ENCODE assay signal across 14 cellular contexts in the genomic region with DNA sequence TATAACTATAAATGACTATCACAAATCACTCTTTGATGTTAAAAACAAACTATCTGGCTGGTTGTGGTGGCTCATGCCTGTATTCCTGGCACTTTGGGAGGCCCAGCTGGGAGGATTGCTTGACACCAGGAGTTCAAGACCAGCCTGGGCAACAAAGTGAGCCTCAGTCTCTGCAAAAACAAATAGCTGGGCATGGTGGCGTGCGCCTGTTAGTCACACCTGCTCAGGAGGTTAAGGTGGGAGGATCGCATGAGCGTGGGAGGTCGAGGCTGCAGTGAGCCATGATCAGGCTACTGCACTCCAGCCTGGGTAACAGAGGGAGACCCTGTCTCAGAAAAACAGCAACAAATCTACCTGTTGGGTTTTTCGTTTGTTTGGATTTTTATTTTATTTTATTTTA. TPM values are rescaled to one million over a fixed set of nuclear protein-coding genes. Genes with fewer than 3 reads are reported as not detected.
DNase-seq lines count a peak whose midpoint lies in the region; ATAC-seq and TF ChIP-seq lines count a peak whose summit lies in the region.
"Had no signal": no experiment of that assay in that cellular context is flagged by ENCODE, and none has a peak within 500 bp of the region (broad histone marks: within the 10 kb centered on the region; RNA-seq: fewer than 3 reads in every experiment).

No MANE protein-coding gene starts in this region.

- intact Hi-C loops in A673 (cut with micrococcal nuclease; ENCODE audit: unreplicated experiment), result no loop called here
- intact Hi-C loops in sigmoid colon (cut with DNase I), result no loop called here

- H3K4me1 ChIP-seq in A673 (ENCODE audit: insufficient read depth, low read length, poor library complexity, severe bottlenecking), result peaks cover 38% of the 10 kb centered on the region
- H3K4me1 ChIP-seq in sigmoid colon, result peaks cover 0 to 40% (median 26%) of the 10 kb centered on the region in 4 donors

- H3K36me3 ChIP-seq in A673 (ENCODE audit: insufficient read depth, low read length, poor library complexity, severe bottlenecking) (no peaks in the 10 kb centered on the region), sigmoid colon (no peaks in the 10 kb centered on the region)

- H3K27me3 Mint-ChIP-seq in activated naive CD8-positive, alpha-beta T cell treated with anti-CD3 and anti-CD28 coated beads for 36 hours, result peaks cover 7% of the 10 kb centered on the region

- peaks cover 7% of the 10 kb centered on the region for H3K36me3 Mint-ChIP-seq in activated naive CD8-positive, alpha-beta T cell treated with anti-CD3 and anti-CD28 coated beads for 36 hours
- H3K36me3 Mint-ChIP-seq: CD8-positive, alpha-beta T cell; T-cell had no signal

- H3K4me1 Mint-ChIP-seq in activated naive CD8-positive, alpha-beta T cell treated with anti-CD3 and anti-CD28 coated beads for 36 hours, result peaks cover 38% of the 10 kb centered on the region

- TF ChIP-seq CTCF in A673 (conservative IDR thresholded peaks at IDR 0.05; ENCODE audit: low read depth, low read length) (no peak), C4-2B (conservative IDR thresholded peaks at IDR 0.05) (no peak), sigmoid colon (IDR thresholded peaks at IDR 0.05) (no peak)

- H3K4me3 ChIP-seq in A673 (ENCODE audit: low read depth, low read length, poor library complexity, severe bottlenecking) (no peak overlapping the region), sigmoid colon (no peak overlapping the region)

- no peak for DNase-seq in A673 (ENCODE audit: low spot score)
- no peak for DNase-seq in activated naive CD8-positive, alpha-beta T cell treated with anti-CD3 and anti-CD28 coated beads for 36 hours
- no peak for DNase-seq in sigmoid colon
- no peak for DNase-seq in NCI-H1436 treated with DMSO at 0.1 percent for 48 hours (lab: John Stamatoyannopoulos, UW)
- DNase-seq: CD8-positive, alpha-beta T cell; effector CD4-positive, alpha-beta T cell; NCI-H187; nucleus accumbens; T-cell had no signal

- H3K27ac Mint-ChIP-seq in activated naive CD8-positive, alpha-beta T cell treated with anti-CD3 and anti-CD28 coated beads for 36 hours, result peak overlapping the region; percentile 77
- H3K27ac Mint-ChIP-seq: CD8-positive, alpha-beta T cell had no signal

- ATAC-seq in GM19452 (IDR thresholded peaks at IDR 0.05; ENCODE audit: unreplicated experiment) (no peak), GM18505 (IDR thresholded peaks at IDR 0.05; ENCODE audit: unreplicated experiment) (no peak)
- ATAC-seq: activated CD4-positive, CD25-positive, alpha-beta regulatory T cell treated with anti-CD3 and anti-CD28 coated beads, Interleukin-2, amount 50 U/mL, for 24 hours; CD8-positive, alpha-beta T cell; T-cell had no signal

- no peak overlapping the region for H3K4me3 Mint-ChIP-seq in activated naive CD8-positive, alpha-beta T cell treated with anti-CD3 and anti-CD28 coated beads for 36 hours
- H3K4me3 Mint-ChIP-seq: CD8-positive, alpha-beta T cell had no signal

- no peak for TF ChIP-seq POLR2A in sigmoid colon (IDR thresholded peaks at IDR 0.05)
- no peak for TF ChIP-seq POLR2A in GM18505 (IDR thresholded peaks at IDR 0.05; ENCODE audit: borderline replicate concordance, extremely low read depth, insufficient read depth, insufficient read length)

- H3K27me3 ChIP-seq in A673 (replicated peaks; ENCODE audit: insufficient read depth, low read depth, low read length, poor library complexity) (no peaks in the 10 kb centered on the region), sigmoid colon (no peaks in the 10 kb centered on the region)

- peaks cover 4% of the 10 kb centered on the region for H3K9me3 Mint-ChIP-seq in activated naive CD8-positive, alpha-beta T cell treated with anti-CD3 and anti-CD28 coated beads for 36 hours
- H3K9me3 Mint-ChIP-seq: activated T-helper 1 cell treated with anti-CD3 and anti-CD28 coated beads, Interleukin-12 subunit alpha, Interleukin-12 subunit beta, Interleukin-2, Interleukin-4 antibody, amounts not matched to agents 30 ng/mL and 10 ng/mL and 1 ng/mL, durations not matched to agents 14 hours and 24 hours and 36 hours; CD8-positive, alpha-beta T cell; T-cell had no signal

- H3K27ac ChIP-seq in A673 (ENCODE audit: low read depth, low read length, poor library complexity, severe bottlenecking), result peak overlapping the region; percentile 11
- peak overlapping the region; percentile 86 for H3K27ac ChIP-seq in C4-2B
- H3K27ac ChIP-seq in sigmoid colon, result peak overlapping the region; percentile 7 to 87 (median 82)

- BruUV-seq in A673 (replicated peaks; lab: Mats Ljungman, UMichigan), result no TSS peak

- CTCF ChIA-PET in A673 (lab: Charles Lee), result no interaction called here

- H3K9me3 ChIP-seq in A673 (ENCODE audit: low read depth, low read length, poor library complexity, severe bottlenecking), result no peaks in the 10 kb centered on the region
- no peaks in the 10 kb centered on the region for H3K9me3 ChIP-seq in sigmoid colon

- no peak for TF ChIP-seq EP300 in sigmoid colon (IDR thresholded peaks at IDR 0.05)

- WGBS in sigmoid colon, 2 donors, result 95 to 96% methylated on average over 6 of the region's 6 CpGs

- POLR2A ChIA-PET in A673 (lab: Charles Lee; ENCODE audit: low non-redundant PET), result no interaction called here

RNA-seq across cellular contexts. Expression of gene TXNRD1, which starts 5.4 kb away (rescaled TPM):
- 196 and 226 TPM in 2 replicates for total RNA-seq in A673 (2021)
- 100 to 1,000 TPM; 120 to 125 TPM for total RNA-seq in activated naive CD8-positive, alpha-beta T cell treated with anti-CD3 and anti-CD28 coated beads for 36 hours
- 100 to 1,000 TPM; 121 to 188 (median 143) TPM for total RNA-seq in sigmoid colon
- 10 to 100 TPM; 55.9 to 89.2 (median 64.0) TPM for polyA plus RNA-seq in sigmoid colon

Comparison
In these comparisons a context has a peak if more than half of its experiments do, and no peak if none do; other contexts are left out.
1. H3K27ac ChIP-seq: peak in every context shown above with its lines; median percentile 86 in C4-2B; 82 in sigmoid colon; 11 in A673.